ENCODE assay signal across 8 cellular contexts in the genomic region with DNA sequence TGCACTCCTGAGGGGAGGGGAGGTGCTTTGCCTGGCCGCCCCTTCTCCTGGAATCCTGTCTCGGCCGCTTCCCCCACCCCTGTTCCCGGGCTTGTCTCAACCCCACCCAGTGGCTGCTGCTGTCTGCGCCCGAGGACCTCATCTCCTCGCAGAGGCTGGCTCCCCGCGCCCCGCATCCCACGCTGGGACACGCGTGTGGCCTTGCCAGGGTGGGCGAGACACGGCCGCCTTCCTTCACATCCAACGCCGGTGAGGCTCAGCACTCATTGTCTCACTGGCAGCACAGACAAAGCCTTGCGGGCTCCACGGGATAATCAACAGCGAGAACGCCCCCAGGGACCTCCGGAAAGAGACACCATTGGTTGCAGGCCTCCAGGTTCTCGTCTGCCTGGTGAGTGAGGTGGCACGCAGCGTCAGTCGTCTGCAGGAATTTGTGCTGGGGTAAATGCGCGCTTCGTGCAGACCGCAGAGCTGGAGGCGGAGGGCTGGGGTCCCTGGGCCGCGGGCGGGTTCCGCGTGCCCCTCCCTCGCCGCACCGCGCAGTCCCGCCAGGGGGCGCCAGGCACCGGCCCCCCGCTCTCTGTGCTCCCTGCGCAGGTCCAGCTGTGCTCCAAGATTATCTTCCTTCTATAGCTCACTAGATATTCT. TPM values are rescaled to one million over a fixed set of nuclear protein-coding genes. Genes with fewer than 3 reads are reported as not detected.
DNase-seq lines count a peak whose midpoint lies in the region; ATAC-seq and TF ChIP-seq lines count a peak whose summit lies in the region.

No MANE protein-coding gene starts in this region.

- peak overlapping the region; percentile 74 for H3K27ac ChIP-seq in mesendoderm (ENCODE audit: low read depth, low read length)

- H3K4me3 ChIP-seq in choroid plexus epithelial cell (ENCODE audit: low read depth, low read length) (peak overlapping the region; percentile 34), mesendoderm (ENCODE audit: low read length) (peak overlapping the region; percentile 23)

- H3K4me2 ChIP-seq in mesendoderm (ENCODE audit: low read length): peak overlapping the region; percentile 70

- no peaks in the 10 kb centered on the region for H3K27me3 ChIP-seq in mesendoderm (ENCODE audit: insufficient read depth, low read length, poor library complexity)

- H3K9ac ChIP-seq in mesendoderm (ENCODE audit: low read length): peak overlapping the region; percentile 83

- H4K8ac ChIP-seq in mesendoderm (ENCODE audit: low read depth, low read length): peak overlapping the region; percentile 16

- no peak overlapping the region for H2AK5ac ChIP-seq in mesendoderm (ENCODE audit: low read length)

- DNase-seq in ELF-1 (ENCODE audit: low read depth, low spot score): peak; percentile 94
- peak; percentile 60 for DNase-seq in NCI-H2107 treated with DMSO at 0.1 percent for 48 hours (lab: John Stamatoyannopoulos, UW; ENCODE audit: unreplicated experiment)
- peak; percentile 26 for DNase-seq in choroid plexus epithelial cell (ENCODE audit: low read depth)
- DNase-seq in mesendoderm: peak; percentile 96
- DNase-seq in UCSD-AML1 (lab: John Stamatoyannopoulos, UW; ENCODE audit: unreplicated experiment): no peak
- DNase-seq in GM19240 (ENCODE audit: insufficient read length, low spot score): no peak
- no peak for DNase-seq in COR-L47 (lab: John Stamatoyannopoulos, UW)

- H2BK15ac ChIP-seq in mesendoderm (replicated peaks; ENCODE audit: low read depth): no peak overlapping the region

- H3K79me1 ChIP-seq in mesendoderm (ENCODE audit: low read length): no peaks in the 10 kb centered on the region

- no peaks in the 10 kb centered on the region for H3K36me3 ChIP-seq in mesendoderm (ENCODE audit: control insufficient read depth, insufficient read depth, low read length)

- no peaks in the 10 kb centered on the region for H3K79me2 ChIP-seq in mesendoderm (ENCODE audit: control insufficient read depth, insufficient read depth, low read length)

- no peak overlapping the region for H2BK120ac ChIP-seq in mesendoderm (ENCODE audit: low read depth, low read length)

- TF ChIP-seq CTCF in choroid plexus epithelial cell (conservative IDR thresholded peaks at IDR 0.05; ENCODE audit: low read depth, low read length): peak; percentile 64

- H3K23ac ChIP-seq in mesendoderm (ENCODE audit: low read length): peak overlapping the region; percentile 81

- no peak overlapping the region for H4K5ac ChIP-seq in mesendoderm (ENCODE audit: low read length)

- no CpG with 5 or more reads among the region's 46 CpGs for WGBS in mesendoderm (ENCODE audit: extremely low coverage, insufficient coverage, low lambda C conversion rate)

- no peak overlapping the region for H3K4ac ChIP-seq in mesendoderm (ENCODE audit: low read depth, low read length)

- H2BK5ac ChIP-seq in mesendoderm (ENCODE audit: low read length): peak overlapping the region; percentile 84

- H3K56ac ChIP-seq in mesendoderm (ENCODE audit: low read length): peak overlapping the region; percentile 96

- ATAC-seq in GM21515 (IDR thresholded peaks at IDR 0.05; ENCODE audit: unreplicated experiment): no peak

- no peaks in the 10 kb centered on the region for H3K4me1 ChIP-seq in mesendoderm (ENCODE audit: control insufficient read depth, low read depth, low read length)

- peak overlapping the region; percentile 30 for H3K18ac ChIP-seq in mesendoderm (ENCODE audit: low read length)

RNA-seq across cellular contexts. Expression of a gene that starts 26.8 kb away (rescaled TPM):
- polyA plus RNA-seq in mesendoderm (2013, experiment 1 of 2): 2.1 TPM
- polyA plus RNA-seq in mesendoderm (2013, experiment 2 of 2): 1.8 TPM

Comparison
In these comparisons a context has a peak if more than half of its experiments do, and no peak if none do; other contexts are left out.
1. DNase-seq: peak in ELF-1 (single experiment), NCI-H2107 treated with DMSO at 0.1 percent for 48 hours (single experiment), choroid plexus epithelial cell (single experiment) and mesendoderm (single experiment); none in UCSD-AML1 (single experiment), GM19240 (single experiment) and COR-L47 (single experiment).